In genomic region chr15:78640840-78641733, GRCh38 we compare ENCODE assay signal across 1 cellular context.
TF ChIP-seq lines count a peak whose summit lies in the region.

TSS of gene CHRNB4 (minus strand) at chr15:78641210. CDS start at chr15:78641133, 77 bp downstream.

TF ChIP-seq in GM23338, 12 proteins besides CTCF, POLR2A, EP300 and RAD21 (continued from another document):
- TF ChIP-seq, protein P1, sequence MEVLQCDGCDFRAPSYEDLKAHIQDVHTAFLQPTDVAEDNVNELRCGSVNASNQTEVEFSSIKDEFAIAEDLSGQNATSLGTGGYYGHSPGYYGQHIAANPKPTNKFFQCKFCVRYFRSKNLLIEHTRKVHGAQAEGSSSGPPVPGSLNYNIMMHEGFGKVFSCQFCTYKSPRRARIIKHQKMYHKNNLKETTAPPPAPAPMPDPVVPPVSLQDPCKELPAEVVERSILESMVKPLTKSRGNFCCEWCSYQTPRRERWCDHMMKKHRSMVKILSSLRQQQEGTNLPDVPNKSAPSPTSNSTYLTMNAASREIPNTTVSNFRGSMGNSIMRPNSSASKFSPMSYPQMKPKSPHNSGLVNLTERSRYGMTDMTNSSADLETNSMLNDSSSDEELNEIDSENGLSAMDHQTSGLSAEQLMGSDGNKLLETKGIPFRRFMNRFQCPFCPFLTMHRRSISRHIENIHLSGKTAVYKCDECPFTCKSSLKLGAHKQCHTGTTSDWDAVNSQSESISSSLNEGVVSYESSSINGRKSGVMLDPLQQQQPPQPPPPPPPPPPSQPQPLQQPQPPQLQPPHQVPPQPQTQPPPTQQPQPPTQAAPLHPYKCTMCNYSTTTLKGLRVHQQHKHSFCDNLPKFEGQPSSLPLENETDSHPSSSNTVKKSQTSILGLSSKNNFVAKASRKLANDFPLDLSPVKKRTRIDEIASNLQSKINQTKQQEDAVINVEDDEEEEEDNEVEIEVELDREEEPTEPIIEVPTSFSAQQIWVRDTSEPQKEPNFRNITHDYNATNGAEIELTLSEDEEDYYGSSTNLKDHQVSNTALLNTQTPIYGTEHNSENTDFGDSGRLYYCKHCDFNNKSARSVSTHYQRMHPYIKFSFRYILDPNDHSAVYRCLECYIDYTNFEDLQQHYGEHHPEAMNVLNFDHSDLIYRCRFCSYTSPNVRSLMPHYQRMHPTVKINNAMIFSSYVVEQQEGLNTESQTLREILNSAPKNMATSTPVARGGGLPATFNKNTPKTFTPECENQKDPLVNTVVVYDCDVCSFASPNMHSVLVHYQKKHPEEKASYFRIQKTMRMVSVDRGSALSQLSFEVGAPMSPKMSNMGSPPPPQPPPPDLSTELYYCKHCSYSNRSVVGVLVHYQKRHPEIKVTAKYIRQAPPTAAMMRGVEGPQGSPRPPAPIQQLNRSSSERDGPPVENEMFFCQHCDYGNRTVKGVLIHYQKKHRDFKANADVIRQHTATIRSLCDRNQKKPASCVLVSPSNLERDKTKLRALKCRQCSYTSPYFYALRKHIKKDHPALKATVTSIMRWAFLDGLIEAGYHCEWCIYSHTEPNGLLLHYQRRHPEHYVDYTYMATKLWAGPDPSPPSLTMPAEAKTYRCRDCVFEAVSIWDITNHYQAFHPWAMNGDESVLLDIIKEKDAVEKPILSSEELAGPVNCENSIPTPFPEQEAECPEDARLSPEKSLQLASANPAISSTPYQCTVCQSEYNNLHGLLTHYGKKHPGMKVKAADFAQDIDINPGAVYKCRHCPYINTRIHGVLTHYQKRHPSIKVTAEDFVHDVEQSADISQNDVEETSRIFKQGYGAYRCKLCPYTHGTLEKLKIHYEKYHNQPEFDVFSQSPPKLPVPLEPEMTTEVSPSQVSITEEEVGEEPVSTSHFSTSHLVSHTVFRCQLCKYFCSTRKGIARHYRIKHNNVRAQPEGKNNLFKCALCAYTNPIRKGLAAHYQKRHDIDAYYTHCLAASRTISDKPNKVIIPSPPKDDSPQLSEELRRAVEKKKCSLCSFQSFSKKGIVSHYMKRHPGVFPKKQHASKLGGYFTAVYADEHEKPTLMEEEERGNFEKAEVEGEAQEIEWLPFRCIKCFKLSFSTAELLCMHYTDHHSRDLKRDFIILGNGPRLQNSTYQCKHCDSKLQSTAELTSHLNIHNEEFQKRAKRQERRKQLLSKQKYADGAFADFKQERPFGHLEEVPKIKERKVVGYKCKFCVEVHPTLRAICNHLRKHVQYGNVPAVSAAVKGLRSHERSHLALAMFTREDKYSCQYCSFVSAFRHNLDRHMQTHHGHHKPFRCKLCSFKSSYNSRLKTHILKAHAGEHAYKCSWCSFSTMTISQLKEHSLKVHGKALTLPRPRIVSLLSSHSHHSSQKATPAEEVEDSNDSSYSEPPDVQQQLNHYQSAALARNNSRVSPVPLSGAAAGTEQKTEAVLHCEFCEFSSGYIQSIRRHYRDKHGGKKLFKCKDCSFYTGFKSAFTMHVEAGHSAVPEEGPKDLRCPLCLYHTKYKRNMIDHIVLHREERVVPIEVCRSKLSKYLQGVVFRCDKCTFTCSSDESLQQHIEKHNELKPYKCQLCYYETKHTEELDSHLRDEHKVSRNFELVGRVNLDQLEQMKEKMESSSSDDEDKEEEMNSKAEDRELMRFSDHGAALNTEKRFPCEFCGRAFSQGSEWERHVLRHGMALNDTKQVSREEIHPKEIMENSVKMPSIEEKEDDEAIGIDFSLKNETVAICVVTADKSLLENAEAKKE (CRISPR knock-in tag; IDR thresholded peaks at IDR 0.05): no peak
- TF ChIP-seq STAT1 (IDR thresholded peaks at IDR 0.05; ENCODE audit: unreplicated experiment) (no peak), JUNB (IDR thresholded peaks at IDR 0.05; ENCODE audit: unreplicated experiment) (no peak), EZH2phosphoT487 (IDR thresholded peaks at IDR 0.05; ENCODE audit: unreplicated experiment) (no peak), ZNF331 (CRISPR knock-in tag; IDR thresholded peaks at IDR 0.05; ENCODE audit: low read depth) (no peak), EZH2 (IDR thresholded peaks at IDR 0.05; ENCODE audit: low read depth, unreplicated experiment) (no peak), POLR2AphosphoS5 (IDR thresholded peaks at IDR 0.05; ENCODE audit: low read depth) (peak; percentile 66), NANOG (IDR thresholded peaks at IDR 0.05; ENCODE audit: borderline replicate concordance) (no peak)
- TF ChIP-seq, protein P2, sequence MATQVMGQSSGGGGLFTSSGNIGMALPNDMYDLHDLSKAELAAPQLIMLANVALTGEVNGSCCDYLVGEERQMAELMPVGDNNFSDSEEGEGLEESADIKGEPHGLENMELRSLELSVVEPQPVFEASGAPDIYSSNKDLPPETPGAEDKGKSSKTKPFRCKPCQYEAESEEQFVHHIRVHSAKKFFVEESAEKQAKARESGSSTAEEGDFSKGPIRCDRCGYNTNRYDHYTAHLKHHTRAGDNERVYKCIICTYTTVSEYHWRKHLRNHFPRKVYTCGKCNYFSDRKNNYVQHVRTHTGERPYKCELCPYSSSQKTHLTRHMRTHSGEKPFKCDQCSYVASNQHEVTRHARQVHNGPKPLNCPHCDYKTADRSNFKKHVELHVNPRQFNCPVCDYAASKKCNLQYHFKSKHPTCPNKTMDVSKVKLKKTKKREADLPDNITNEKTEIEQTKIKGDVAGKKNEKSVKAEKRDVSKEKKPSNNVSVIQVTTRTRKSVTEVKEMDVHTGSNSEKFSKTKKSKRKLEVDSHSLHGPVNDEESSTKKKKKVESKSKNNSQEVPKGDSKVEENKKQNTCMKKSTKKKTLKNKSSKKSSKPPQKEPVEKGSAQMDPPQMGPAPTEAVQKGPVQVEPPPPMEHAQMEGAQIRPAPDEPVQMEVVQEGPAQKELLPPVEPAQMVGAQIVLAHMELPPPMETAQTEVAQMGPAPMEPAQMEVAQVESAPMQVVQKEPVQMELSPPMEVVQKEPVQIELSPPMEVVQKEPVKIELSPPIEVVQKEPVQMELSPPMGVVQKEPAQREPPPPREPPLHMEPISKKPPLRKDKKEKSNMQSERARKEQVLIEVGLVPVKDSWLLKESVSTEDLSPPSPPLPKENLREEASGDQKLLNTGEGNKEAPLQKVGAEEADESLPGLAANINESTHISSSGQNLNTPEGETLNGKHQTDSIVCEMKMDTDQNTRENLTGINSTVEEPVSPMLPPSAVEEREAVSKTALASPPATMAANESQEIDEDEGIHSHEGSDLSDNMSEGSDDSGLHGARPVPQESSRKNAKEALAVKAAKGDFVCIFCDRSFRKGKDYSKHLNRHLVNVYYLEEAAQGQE (IDR thresholded peaks at IDR 0.05; ENCODE audit: unreplicated experiment): no peak
